ENCODE assay signal across 25 cellular contexts in the genomic region with DNA sequence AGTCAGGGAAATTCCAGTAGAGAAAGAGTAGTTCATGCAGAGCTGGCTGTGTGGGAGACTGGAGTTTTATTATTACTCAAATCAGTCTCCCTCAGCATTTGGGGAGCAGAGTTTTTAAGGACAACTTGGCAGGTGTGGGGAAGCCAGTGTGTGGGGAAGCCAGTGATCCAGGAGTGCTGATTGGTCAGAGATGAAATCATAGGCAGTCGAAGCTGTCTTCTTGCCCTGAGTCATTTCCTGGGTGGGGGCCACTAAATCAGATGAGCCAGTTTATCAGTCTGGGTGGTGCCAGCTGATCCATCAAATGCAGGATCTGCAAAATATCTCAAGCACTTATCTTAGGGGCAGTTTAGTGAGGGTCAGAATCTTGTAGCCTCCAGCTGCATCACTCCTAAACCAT.
"Had no signal": no experiment of that assay in that cellular context is flagged by ENCODE, and none has a peak within 500 bp of the region (broad histone marks: within the 10 kb centered on the region; RNA-seq: fewer than 3 reads in every experiment).

No MANE protein-coding gene starts in this region.

- H3K79me2 ChIP-seq: hepatocyte had no signal

- H3K4me3 Mint-ChIP-seq: endodermal cell; natural killer cell treated with Interleukin-12 subunit alpha and Interleukin-12 subunit beta and Interleukin-15 and Interleukin-18, amount 100 ng/mL, for 72 hours; neural progenitor cell; stimulated activated effector memory CD8-positive, alpha-beta T cell treated with anti-CD3 and anti-CD28 coated beads, Interleukin-12 subunit alpha, Interleukin-12 subunit beta, amount 100 ng/mL, for 72 hours had no signal

- H3K27ac Mint-ChIP-seq: endodermal cell; natural killer cell treated with Interleukin-12 subunit alpha and Interleukin-12 subunit beta and Interleukin-15 and Interleukin-18, amount 100 ng/mL, for 72 hours; neural progenitor cell; progenitor cell of endocrine pancreas; stimulated activated effector memory CD8-positive, alpha-beta T cell treated with anti-CD3 and anti-CD28 coated beads, Interleukin-12 subunit alpha, Interleukin-12 subunit beta, amount 100 ng/mL, for 72 hours had no signal

- H3K4me1 Mint-ChIP-seq: endodermal cell; neural progenitor cell; stimulated activated effector memory CD8-positive, alpha-beta T cell treated with anti-CD3 and anti-CD28 coated beads, Interleukin-12 subunit alpha, Interleukin-12 subunit beta, amount 100 ng/mL, for 72 hours had no signal

- H3K9ac ChIP-seq: neural progenitor cell had no signal

- H2AFZ ChIP-seq: hepatocyte, neural progenitor cell had no signal

- H3K4me1 ChIP-seq: neural progenitor cell, pancreas, stomach had no signal

- H3K27ac ChIP-seq: hepatocyte, neural progenitor cell, pancreas, stomach, thoracic aorta had no signal

- ATAC-seq: left colon; left ventricle myocardium superior; natural killer cell treated with Interleukin-12 subunit alpha and Interleukin-12 subunit beta and Interleukin-15 and Interleukin-18, amount 100 ng/mL, for 72 hours; pancreas; right cardiac atrium; stimulated activated effector memory CD8-positive, alpha-beta T cell treated with anti-CD3 and anti-CD28 coated beads, Interleukin-12 subunit alpha, Interleukin-12 subunit beta, amount 100 ng/mL, for 72 hours had no signal

- H3K27me3 Mint-ChIP-seq: natural killer cell treated with Interleukin-12 subunit alpha and Interleukin-12 subunit beta and Interleukin-15 and Interleukin-18, amount 100 ng/mL, for 72 hours; progenitor cell of endocrine pancreas had no signal

- H3K9me3 Mint-ChIP-seq: endodermal cell, neural progenitor cell had no signal

- H3K36me3 ChIP-seq: neural progenitor cell, pancreas, stomach, thoracic aorta had no signal

- H3K4me3 ChIP-seq: hepatocyte, lung, neural progenitor cell, pancreas, stomach, thoracic aorta had no signal

- H3K27me3 ChIP-seq: hepatocyte, neural progenitor cell, pancreas, stomach had no signal

- DNase-seq: effector CD4-positive, alpha-beta T cell; endodermal cell; foreskin melanocyte; head of caudate nucleus; kidney; left colon; left ventricle myocardium superior; mesenchymal stem cell; midbrain; occipital lobe; pancreas; right cardiac atrium; small intestine; stimulated activated CD4-positive, alpha-beta T cell treated with anti-CD3 and anti-CD28 coated beads, Interleukin-4, amount 100 ng/mL, for 1 hour; stimulated activated CD8-positive, alpha-beta memory T cell treated with anti-CD3 and anti-CD28 coated beads, Interleukin-4, amount 100 ng/mL, for 48 hours; stomach; substantia nigra; trophoblast cell had no signal

- H3K36me3 Mint-ChIP-seq: natural killer cell treated with Interleukin-12 subunit alpha and Interleukin-12 subunit beta and Interleukin-15 and Interleukin-18, amount 100 ng/mL, for 72 hours; neural progenitor cell; stimulated activated effector memory CD8-positive, alpha-beta T cell treated with anti-CD3 and anti-CD28 coated beads, Interleukin-12 subunit alpha, Interleukin-12 subunit beta, amount 100 ng/mL, for 72 hours had no signal

- H3K4me2 ChIP-seq: hepatocyte, neural progenitor cell had no signal
